10 cellular contexts compared by ENCODE assay signal in genomic region chr4:57460967-57461366, GRCh38.
"Had no signal": no experiment of that assay in that cellular context is flagged by ENCODE, and none has a peak within 500 bp of the region (broad histone marks: within the 10 kb centered on the region; RNA-seq: fewer than 3 reads in every experiment).

No MANE protein-coding gene starts in this region.

- ATAC-seq: GM23338, HCT116 had no signal

- H3K4me2 ChIP-seq: GM23338 had no signal

- H3K27ac ChIP-seq: GM23248 had no signal

- H3K4me1 Mint-ChIP-seq: GM23338 had no signal

- H3K9me3 Mint-ChIP-seq: HFFc6 had no signal

- H3K36me3 ChIP-seq: HAP-1 had no signal

- H3K27ac Mint-ChIP-seq: GM23338, H9, HFFc6 had no signal

- DNase-seq: GM23248, GOT3, H7, H9, HCEC 1CT, HFFc6 had no signal

- H2AFZ ChIP-seq: GM23248, GM23338 had no signal

- H3K9me3 ChIP-seq: HAP-1 had no signal

- H3K4me3 Mint-ChIP-seq: GM23338, H9, HFFc6 had no signal

- FAIRE-seq: H54 had no signal

- H3K9ac ChIP-seq: GM23248 had no signal

- H3K4me3 ChIP-seq: GM23248, GM23338, HAP-1 had no signal
